8 cellular contexts compared by ENCODE assay signal in genomic region chr21:24045775-24046215, GRCh38.
DNase-seq lines count a peak whose midpoint lies in the region; ATAC-seq and TF ChIP-seq lines count a peak whose summit lies in the region.

No MANE protein-coding gene starts in this region.

- no peak overlapping the region for H3K18ac ChIP-seq in mesenchymal stem cell (ENCODE audit: low read depth in 1 of 2, low read length in 2 of 2)

- 31% methylated on average over 2 of the region's 2 CpGs for WGBS in mesenchymal stem cell

- no peak overlapping the region for H2AK5ac ChIP-seq in mesenchymal stem cell (ENCODE audit: low read length, severe bottlenecking)

- H3K27me3 ChIP-seq in mesenchymal stem cell (ENCODE audit: control insufficient read depth in 1 of 2, insufficient read depth in 1 of 2, low read length in 2 of 2) = no peaks in the 10 kb centered on the region

- no peak overlapping the region for H4K8ac ChIP-seq in mesenchymal stem cell (ENCODE audit: low read length)

- peak; percentile 37 for TF ChIP-seq CTCF in choroid plexus epithelial cell (conservative IDR thresholded peaks at IDR 0.05; ENCODE audit: low read depth, low read length)

- H3K4ac ChIP-seq in mesenchymal stem cell (ENCODE audit: low read depth in 1 of 2, low read length in 2 of 2) = no peak overlapping the region

- no peak overlapping the region for H2BK15ac ChIP-seq in mesenchymal stem cell (ENCODE audit: low read depth, poor library complexity, severe bottlenecking)

- ATAC-seq in GM18907 (IDR thresholded peaks at IDR 0.05; ENCODE audit: unreplicated experiment) = no peak
- no peak for ATAC-seq in GM19463 (IDR thresholded peaks at IDR 0.05; ENCODE audit: unreplicated experiment)
- ATAC-seq in GM21381 (IDR thresholded peaks at IDR 0.05; ENCODE audit: unreplicated experiment) = no peak

- H3K14ac ChIP-seq in mesenchymal stem cell (ENCODE audit: low read length in 2 of 2) = no peak overlapping the region

- H2AFZ ChIP-seq in mesenchymal stem cell (ENCODE audit: low read depth, low read length) = no peak overlapping the region

- H3K4me2 ChIP-seq in mesenchymal stem cell (ENCODE audit: low read length, poor library complexity, severe bottlenecking) = no peak overlapping the region

- no peaks in the 10 kb centered on the region for H3K4me1 ChIP-seq in mesenchymal stem cell (ENCODE audit: control insufficient read depth, insufficient read depth, low read depth, low read length)

- peak; percentile 27 for DNase-seq in stimulated activated CD4-positive, alpha-beta T cell treated with anti-CD3 and anti-CD28 coated beads, Interleukin-15, amount 100 ng/mL, for 24 hours
- no peak for DNase-seq in stimulated activated CD4-positive, alpha-beta T cell treated with anti-CD3 and anti-CD28 coated beads, Interleukin-12 subunit alpha, Interleukin-12 subunit beta, amount 100 ng/mL, for 4 hours
- DNase-seq in RKO (ENCODE audit: low spot score) (peak; percentile 55), choroid plexus epithelial cell (ENCODE audit: low read depth) (peak; percentile 78), mesenchymal stem cell (no peak)

- H3K9ac ChIP-seq in mesenchymal stem cell (ENCODE audit: low read length) = peak overlapping the region; percentile 74

- H2BK120ac ChIP-seq in mesenchymal stem cell (ENCODE audit: low read depth, low read length) = no peak overlapping the region

- H3K4me3 ChIP-seq in choroid plexus epithelial cell (ENCODE audit: low read depth, low read length) (no peak overlapping the region), mesenchymal stem cell (ENCODE audit: insufficient read depth in 1 of 2, low read depth in 1 of 2, low read length in 2 of 2) (peak overlapping the region in 1 of 2 experiments; percentile 47)

- no peaks in the 10 kb centered on the region for H3K79me1 ChIP-seq in mesenchymal stem cell (replicated peaks; ENCODE audit: low read length, poor library complexity, severe bottlenecking)

- H3K36me3 ChIP-seq in mesenchymal stem cell (ENCODE audit: control insufficient read depth in 1 of 2, insufficient read depth in 2 of 2, low read depth in 1 of 2, low read length in 2 of 2) = no peaks in the 10 kb centered on the region

- H4K91ac ChIP-seq in mesenchymal stem cell (ENCODE audit: low read length) = no peak overlapping the region

- H3K9me3 ChIP-seq in mesenchymal stem cell (ENCODE audit: control insufficient read depth, low read length) = no peaks in the 10 kb centered on the region

- H3K23ac ChIP-seq in mesenchymal stem cell (ENCODE audit: low read length in 2 of 2) = no peak overlapping the region

- H3K27ac ChIP-seq in mesenchymal stem cell (ENCODE audit: low read length, poor library complexity, severe bottlenecking) = no peak overlapping the region

- H2BK12ac ChIP-seq in mesenchymal stem cell (ENCODE audit: low read length in 2 of 2) = no peak overlapping the region

- H2BK5ac ChIP-seq in mesenchymal stem cell (ENCODE audit: low read depth, low read length, poor library complexity, severe bottlenecking) = no peak overlapping the region

Comparison
In these comparisons a context has a peak if more than half of its experiments do, and no peak if none do; other contexts are left out.
1. DNase-seq: peak in stimulated activated CD4-positive, alpha-beta T cell treated with anti-CD3 and anti-CD28 coated beads, Interleukin-15, amount 100 ng/mL, for 24 hours (single experiment), RKO (single experiment) and choroid plexus epithelial cell (single experiment); none in stimulated activated CD4-positive, alpha-beta T cell treated with anti-CD3 and anti-CD28 coated beads, Interleukin-12 subunit alpha, Interleukin-12 subunit beta, amount 100 ng/mL, for 4 hours (single experiment) and mesenchymal stem cell (single experiment).